ENCODE assay signal across 8 cellular contexts in the genomic region with DNA sequence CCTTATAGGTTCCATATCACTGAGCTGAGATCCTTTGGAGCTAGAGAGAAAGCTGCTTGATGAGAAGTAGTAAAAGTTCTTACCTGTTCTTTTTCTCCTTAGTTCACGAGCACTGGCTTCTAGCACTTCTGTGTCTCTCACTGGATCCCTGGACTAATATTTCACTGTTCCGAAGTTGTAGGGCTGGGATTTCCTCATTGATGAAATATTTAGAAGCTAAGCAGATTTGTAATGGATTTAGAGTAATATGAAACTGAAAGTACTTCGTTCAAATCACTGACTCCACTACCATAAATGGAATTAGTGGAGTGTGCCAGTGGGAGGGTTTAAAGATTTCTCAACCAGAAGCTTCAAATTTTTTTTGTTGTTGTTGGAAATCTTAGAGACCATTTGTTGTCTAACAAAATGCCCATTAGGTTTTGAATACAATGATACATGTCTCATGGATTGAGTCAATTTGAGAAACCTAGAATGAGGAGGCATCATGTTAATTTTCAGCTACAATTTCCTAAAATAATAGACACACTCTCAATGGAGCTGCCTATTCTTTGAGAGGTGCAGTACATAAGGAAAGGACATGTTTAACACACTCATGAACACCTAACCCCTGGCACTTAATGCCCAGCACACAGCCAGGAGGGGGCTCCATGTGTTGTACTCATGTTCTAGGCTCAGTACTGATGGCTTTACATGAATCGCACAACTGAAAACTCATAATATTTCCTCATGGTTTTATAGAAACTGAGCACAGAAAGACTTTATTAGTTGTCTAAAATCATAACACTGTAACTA. TPM values are rescaled to one million over a fixed set of nuclear protein-coding genes. Genes with fewer than 3 reads are reported as not detected.
DNase-seq lines count a peak whose midpoint lies in the region; ATAC-seq, FAIRE-seq and TF ChIP-seq lines count a peak whose summit lies in the region.

A gene with protein sequence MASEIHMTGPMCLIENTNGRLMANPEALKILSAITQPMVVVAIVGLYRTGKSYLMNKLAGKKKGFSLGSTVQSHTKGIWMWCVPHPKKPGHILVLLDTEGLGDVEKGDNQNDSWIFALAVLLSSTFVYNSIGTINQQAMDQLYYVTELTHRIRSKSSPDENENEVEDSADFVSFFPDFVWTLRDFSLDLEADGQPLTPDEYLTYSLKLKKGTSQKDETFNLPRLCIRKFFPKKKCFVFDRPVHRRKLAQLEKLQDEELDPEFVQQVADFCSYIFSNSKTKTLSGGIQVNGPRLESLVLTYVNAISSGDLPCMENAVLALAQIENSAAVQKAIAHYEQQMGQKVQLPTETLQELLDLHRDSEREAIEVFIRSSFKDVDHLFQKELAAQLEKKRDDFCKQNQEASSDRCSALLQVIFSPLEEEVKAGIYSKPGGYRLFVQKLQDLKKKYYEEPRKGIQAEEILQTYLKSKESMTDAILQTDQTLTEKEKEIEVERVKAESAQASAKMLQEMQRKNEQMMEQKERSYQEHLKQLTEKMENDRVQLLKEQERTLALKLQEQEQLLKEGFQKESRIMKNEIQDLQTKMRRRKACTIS (minus strand): TSS at position 132 of the 792 bp plus-strand sequence. CDS start 1,974 bp downstream, outside the sequence.

- H4K5ac ChIP-seq in mesendoderm (ENCODE audit: low read length), result no peak within 1 kb of the TSS

- no CpG with 5 or more reads among the region's 4 CpGs for WGBS in mesendoderm (ENCODE audit: extremely low coverage, insufficient coverage, low lambda C conversion rate)

- FAIRE-seq in A204.1 (lab: Jason Lieb, UNC), result peak; percentile 97

- H3K36me3 Mint-ChIP-seq in activated B cell treated with CpG ODN at 0.5 μM for 24 hours (ENCODE audit: low read depth), result peaks cover 21% of the 10 kb centered on the region

- no peaks in the 10 kb centered on the region for H3K9me3 Mint-ChIP-seq in activated B cell treated with CpG ODN at 0.5 μM for 24 hours

- no peak within 1 kb of the TSS for H4K8ac ChIP-seq in mesendoderm (ENCODE audit: low read depth, low read length)

- POLR2A ChIA-PET in activated B cell treated with CpG ODN at 0.5 μM for 24 hours (lab: Charles Lee), result interaction anchor here (0.6 to 2.5 kb wide), 7 partner anchors 16 to 381 kb away, joined by 3 to 14 read pairs (median 6); a partner anchor contains a TSS

- H3K4me3 Mint-ChIP-seq in activated B cell treated with CpG ODN at 0.5 μM for 24 hours, result peak within 1 kb of the TSS; percentile 90

- no peak within 1 kb of the TSS for H2AK5ac ChIP-seq in mesendoderm (ENCODE audit: low read length)

- no peak within 1 kb of the TSS for H3K23ac ChIP-seq in mesendoderm (ENCODE audit: low read length)

- H3K18ac ChIP-seq in mesendoderm (ENCODE audit: low read length), result no peak within 1 kb of the TSS

- no peaks in the 10 kb centered on the region for H3K9me3 ChIP-seq in osteoblast (ENCODE audit: low read depth, low read length)

- H3K79me2 ChIP-seq in osteoblast (ENCODE audit: insufficient read depth, low read length) (peaks cover 16% of the 10 kb centered on the region), mesendoderm (ENCODE audit: control insufficient read depth, insufficient read depth, low read length) (no peaks in the 10 kb centered on the region)

- no peak within 1 kb of the TSS for H2BK15ac ChIP-seq in mesendoderm (replicated peaks; ENCODE audit: low read depth)

- H2BK5ac ChIP-seq in mesendoderm (ENCODE audit: low read length), result no peak within 1 kb of the TSS

- DNase-seq in activated B cell treated with CpG ODN at 0.5 μM for 24 hours (no peak), fibroblast of mammary gland (ENCODE audit: low read depth) (peak; percentile 89), osteoblast (ENCODE audit: insufficient read length, low spot score, missing footprints) (no peak), NCI-H2171 (lab: John Stamatoyannopoulos, UW) (no peak), mesendoderm (no peak)

- H3K4me3 ChIP-seq in fibroblast of mammary gland (ENCODE audit: control insufficient read depth, low read depth, low read length) (peak within 1 kb of the TSS; percentile 66), osteoblast (ENCODE audit: insufficient read depth, low read length) (peak within 1 kb of the TSS; percentile 73), mesendoderm (ENCODE audit: low read length) (no peak within 1 kb of the TSS)

- H3K36me3 ChIP-seq in osteoblast (ENCODE audit: insufficient read depth, low read length) (no peaks in the 10 kb centered on the region), mesendoderm (ENCODE audit: control insufficient read depth, insufficient read depth, low read length) (no peaks in the 10 kb centered on the region)

- peaks cover 47% of the 10 kb centered on the region for H3K4me1 Mint-ChIP-seq in activated B cell treated with CpG ODN at 0.5 μM for 24 hours

- intact Hi-C loops in activated B cell treated with CpG ODN at 0.5 μM for 24 hours (cut with micrococcal nuclease), result loop anchor here (1.0 to 2.0 kb wide), 3 partner anchors 43 to 293 kb away; a partner anchor contains a TSS

- H3K27ac ChIP-seq in osteoblast (ENCODE audit: low read depth, low read length), result peak within 1 kb of the TSS; percentile 65
- H3K27ac ChIP-seq in mesendoderm (ENCODE audit: low read depth, low read length), result no peak within 1 kb of the TSS

- no peaks in the 10 kb centered on the region for H3K79me1 ChIP-seq in mesendoderm (ENCODE audit: low read length)

- H3K9ac ChIP-seq in mesendoderm (ENCODE audit: low read length), result no peak within 1 kb of the TSS

- peak within 1 kb of the TSS; percentile 89 for H3K4me2 ChIP-seq in osteoblast (ENCODE audit: insufficient read depth, low read length)
- no peak within 1 kb of the TSS for H3K4me2 ChIP-seq in mesendoderm (ENCODE audit: low read length)

- no peak within 1 kb of the TSS for H3K4ac ChIP-seq in mesendoderm (ENCODE audit: low read depth, low read length)

- peak; percentile 80 for ATAC-seq in GM18868 (IDR thresholded peaks at IDR 0.05; ENCODE audit: unreplicated experiment)
- ATAC-seq in HG03139 (IDR thresholded peaks at IDR 0.05; ENCODE audit: unreplicated experiment), result peak; percentile 53
- peak; percentile 72 for ATAC-seq in activated B cell treated with CpG ODN at 0.5 μM for 24 hours (ENCODE audit: low read depth)

- H2AFZ ChIP-seq in osteoblast (ENCODE audit: low read length), result peak within 1 kb of the TSS; percentile 92

- H3K27ac Mint-ChIP-seq in activated B cell treated with CpG ODN at 0.5 μM for 24 hours, result peak within 1 kb of the TSS; percentile 86

- no peak within 1 kb of the TSS for H3K56ac ChIP-seq in mesendoderm (ENCODE audit: low read length)

- peaks cover 15% of the 10 kb centered on the region for H3K4me1 ChIP-seq in osteoblast (ENCODE audit: insufficient read depth, low read length)
- no peaks in the 10 kb centered on the region for H3K4me1 ChIP-seq in mesendoderm (ENCODE audit: control insufficient read depth, low read depth, low read length)

- H3K27me3 ChIP-seq in osteoblast (ENCODE audit: insufficient read depth, low read length) (no peaks in the 10 kb centered on the region), mesendoderm (ENCODE audit: insufficient read depth, low read length, poor library complexity) (no peaks in the 10 kb centered on the region)

- H4K20me1 ChIP-seq in osteoblast (ENCODE audit: insufficient read depth, low read length), result no peaks in the 10 kb centered on the region

- TF ChIP-seq CTCF in activated B cell treated with CpG ODN at 0.5 μM for 24 hours (IDR thresholded peaks at IDR 0.05) (no peak), fibroblast of mammary gland (conservative IDR thresholded peaks at IDR 0.05; ENCODE audit: control insufficient read depth, insufficient read depth, low read depth, low read length) (no peak), osteoblast (IDR thresholded peaks at IDR 0.05; ENCODE audit: extremely low read depth, low read depth, low read length) (no peak)

- CTCF ChIA-PET in activated B cell treated with CpG ODN at 0.5 μM for 24 hours (lab: Charles Lee), result interaction anchor here (0.6 to 1.7 kb wide), 4 partner anchors 20 to 293 kb away, joined by 3 to 8 read pairs (median 6); a partner anchor contains a TSS

- H3K27me3 Mint-ChIP-seq in activated B cell treated with CpG ODN at 0.5 μM for 24 hours, result no peaks in the 10 kb centered on the region

- no peak within 1 kb of the TSS for H2BK120ac ChIP-seq in mesendoderm (ENCODE audit: low read depth, low read length)

RNA-seq across cellular contexts. Expression of the gene that starts here (rescaled TPM):
- 24.0 and 27.5 TPM in 2 replicates for total RNA-seq in activated B cell treated with CpG ODN at 0.5 μM for 24 hours
- total RNA-seq in osteoblast, result 23.9 and 32.2 TPM in 2 replicates
- 0.13 TPM for polyA plus RNA-seq in mesendoderm (2013, experiment 1 of 2)
- polyA plus RNA-seq in mesendoderm (2013, experiment 2 of 2), result 0.27 TPM
